17 cellular contexts compared by ENCODE assay signal in genomic region chr5:112159435-112159834, GRCh38.
A peak's percentile ranks its signal among the peaks of the same experiment; 100 is the strongest.
DNase-seq lines count a peak whose midpoint lies in the region; ATAC-seq, FAIRE-seq and TF ChIP-seq lines count a peak whose summit lies in the region.
"Had no signal": no experiment of that assay in that cellular context is flagged by ENCODE, and none has a peak within 500 bp of the region (broad histone marks: within the 10 kb centered on the region; RNA-seq: fewer than 3 reads in every experiment).

No MANE protein-coding gene starts in this region.

- POLR2A ChIA-PET in HepG2 (lab: Yijun Ruan, JAX): no interaction called here

- peak overlapping the region; percentile 32 for H2AFZ ChIP-seq in HepG2 (ENCODE audit: low read length)

- CTCF ChIA-PET in HepG2 (lab: Yijun Ruan, JAX; ENCODE audit: low intra/inter-chr PET ratio, low total read pairs): no interaction called here

- no peak overlapping the region for H3K4me2 ChIP-seq in HepG2 (ENCODE audit: low read depth, low read length)

- TF ChIP-seq CTCF in HepG2 (CRISPR knock-in tag; IDR thresholded peaks at IDR 0.05) (no peak), right lobe of liver (IDR thresholded peaks at IDR 0.05) (no peak), fibroblast of mammary gland (conservative IDR thresholded peaks at IDR 0.05; ENCODE audit: control insufficient read depth, insufficient read depth, low read depth, low read length) (no peak), lower lobe of right lung (IDR thresholded peaks at IDR 0.05) (no peak)

- H3K79me2 ChIP-seq in HepG2 (ENCODE audit: insufficient read depth, low read length): peaks cover 22% of the 10 kb centered on the region

- peaks cover 15% of the 10 kb centered on the region; the same call in 1 of the 2 replicates for H4K20me1 ChIP-seq in HepG2 (ENCODE audit: insufficient read depth, low read length)

- H3K36me3 ChIP-seq in HepG2 (replicated peaks in 1 of 2; ENCODE audit: control insufficient read depth in 1 of 2, insufficient read depth in 2 of 2, low read length in 2 of 2) (peaks cover 5 to 25% of the 10 kb centered on the region in 2 experiments), right lobe of liver (peaks cover 0 to 26% (median 12%) of the 10 kb centered on the region in 4 donors), lower lobe of right lung (peaks cover 23% of the 10 kb centered on the region)

- intact Hi-C loops in HepG2 (cut with micrococcal nuclease; ENCODE audit: unreplicated experiment): no loop called here
- intact Hi-C loops in right lobe of liver (cut with DNase I): no loop called here
- intact Hi-C loops in lower lobe of right lung (cut with DNase I): no loop called here

- TF ChIP-seq POLR2A in HepG2 (IDR thresholded peaks at IDR 0.05; ENCODE audit: insufficient read depth in 1 of 2, low read depth in 2 of 2, low read length in 2 of 2) (no peak), right lobe of liver (IDR thresholded peaks at IDR 0.05) (no peak)

- TF ChIP-seq EP300 in HepG2 (IDR thresholded peaks at IDR 0.05; ENCODE audit: low read depth in 2 of 2, low read length in 2 of 2): no peak
- TF ChIP-seq EP300 in HepG2 (CRISPR knock-in tag; IDR thresholded peaks at IDR 0.05; ENCODE audit: borderline replicate concordance): no peak

- in situ Hi-C loops in HepG2 (cut with HindIII; ENCODE audit: extremely low pct_ligation_motif_present, low pct_unique_long_range_greater_than_20kb) (no loop called here), ACHN (cut with HindIII; ENCODE audit: low pct_ligation_motif_present, low pct_unique_long_range_greater_than_20kb, low sequenced_read_pairs) (no loop called here)

- H3K9me3 ChIP-seq in HepG2 (ENCODE audit: low read length) (no peaks in the 10 kb centered on the region), right lobe of liver (no peaks in the 10 kb centered on the region), lower lobe of right lung (no peaks in the 10 kb centered on the region)

- no TSS peak for BruUV-seq in HepG2 (replicated peaks; lab: Mats Ljungman, UMichigan)

- DNase-seq in HepG2 (ENCODE audit: low spot score) (no peak), right lobe of liver (no peak), fibroblast of mammary gland (ENCODE audit: low read depth) (peak; percentile 52), lower lobe of right lung (no peak), LoVo (ENCODE audit: low spot score) (no peak), ACHN (no peak), dedifferentiated amniotic fluid mesenchymal stem cell (ENCODE audit: extremely low spot score) (no peak)
- no peak for DNase-seq in stimulated activated CD4-positive, alpha-beta T cell treated with anti-CD3 and anti-CD28 coated beads, Interleukin-4, amount 100 ng/mL, for 4 hours
- DNase-seq: activated effector memory CD4-positive, alpha-beta T cell treated with Interleukin-2 at 50 U/mL for 16 hours; effector memory CD8-positive, alpha-beta T cell; mammary epithelial cell; NCI-H1694; NCI-H345; nephron progenitor cell; stimulated activated naive CD4-positive, alpha-beta T cell; T-helper 2 cell; trophoblast cell had no signal

- ATAC-seq in HepG2 (no peak), right lobe of liver (no peak), lower lobe of right lung (peak; percentile 31 to 40)
- ATAC-seq: effector memory CD8-positive, alpha-beta T cell had no signal

- peaks cover 30% of the 10 kb centered on the region for H3K4me1 ChIP-seq in HepG2 (ENCODE audit: insufficient read depth, low read length)
- H3K4me1 ChIP-seq in right lobe of liver: peaks cover 0 to 10% (median 4%) of the 10 kb centered on the region in 4 donors
- H3K4me1 ChIP-seq in lower lobe of right lung: peaks cover 25% of the 10 kb centered on the region

- H3K27me3 ChIP-seq in HepG2 (ENCODE audit: control insufficient read depth in 1 of 2, insufficient read depth in 2 of 2, low read length in 2 of 2): peaks cover 0 to 5% of the 10 kb centered on the region in 2 experiments; a peak in 2 of 5 replicates
- no peaks in the 10 kb centered on the region for H3K27me3 ChIP-seq in right lobe of liver
- H3K27me3 ChIP-seq in lower lobe of right lung (ENCODE audit: low read depth): no peaks in the 10 kb centered on the region

- H3K27ac ChIP-seq in HepG2 (ENCODE audit: extremely low read length, insufficient read depth, low read length): no peak overlapping the region
- no peak overlapping the region for H3K27ac ChIP-seq in right lobe of liver
- no peak overlapping the region for H3K27ac ChIP-seq in lower lobe of right lung

- WGBS in HepG2 (ENCODE audit: low lambda C conversion rate): 50% methylated on average over 5 of the region's 5 CpGs
- WGBS in right lobe of liver (ENCODE audit: insufficient coverage, low coverage, low lambda C conversion rate, missing lambda C conversion rate): 75% methylated on average over 5 of the region's 5 CpGs

- H3K4me3 ChIP-seq in HepG2 (replicated peaks in 1 of 3; ENCODE audit: insufficient read depth in 1 of 3, low read depth in 2 of 3, low read length in 3 of 3) (no peak overlapping the region), right lobe of liver (no peak overlapping the region), fibroblast of mammary gland (ENCODE audit: control insufficient read depth, low read depth, low read length) (no peak overlapping the region), lower lobe of right lung (no peak overlapping the region)

- H3K9ac ChIP-seq in HepG2 (ENCODE audit: insufficient read depth, low read depth, low read length): no peak overlapping the region

- no peak for FAIRE-seq in HepG2 (lab: Jason Lieb, UNC)

- TF ChIP-seq RAD21 in HepG2 (CRISPR knock-in tag; IDR thresholded peaks at IDR 0.05): no peak

TF ChIP-seq in HepG2, 621 proteins besides CTCF, POLR2A, EP300 and RAD21 (continues in another document):
- TF ChIP-seq ZNF18 (CRISPR knock-in tag; IDR thresholded peaks at IDR 0.05; ENCODE audit: insufficient replicate concordance) (no peak), ZNF597 (CRISPR knock-in tag; IDR thresholded peaks at IDR 0.05) (no peak), TERF1 (CRISPR knock-in tag; IDR thresholded peaks at IDR 0.05) (no peak), ZKSCAN5 (CRISPR knock-in tag; IDR thresholded peaks at IDR 0.05) (no peak), SIN3B (IDR thresholded peaks at IDR 0.05; ENCODE audit: low read length) (no peak), ETV6 (CRISPR knock-in tag; conservative IDR thresholded peaks at IDR 0.05) (no peak), ARHGAP35 (CRISPR knock-in tag; IDR thresholded peaks at IDR 0.05; ENCODE audit: borderline replicate concordance) (no peak)

Comparison
In these comparisons a context has a peak if more than half of its experiments do, and no peak if none do; other contexts are left out.
1. ATAC-seq: peak in lower lobe of right lung (2 of 2); none in HepG2 (single experiment) and right lobe of liver (0 of 4).